Comparison of ENCODE assay signal across 12 cellular contexts in the genomic region with DNA sequence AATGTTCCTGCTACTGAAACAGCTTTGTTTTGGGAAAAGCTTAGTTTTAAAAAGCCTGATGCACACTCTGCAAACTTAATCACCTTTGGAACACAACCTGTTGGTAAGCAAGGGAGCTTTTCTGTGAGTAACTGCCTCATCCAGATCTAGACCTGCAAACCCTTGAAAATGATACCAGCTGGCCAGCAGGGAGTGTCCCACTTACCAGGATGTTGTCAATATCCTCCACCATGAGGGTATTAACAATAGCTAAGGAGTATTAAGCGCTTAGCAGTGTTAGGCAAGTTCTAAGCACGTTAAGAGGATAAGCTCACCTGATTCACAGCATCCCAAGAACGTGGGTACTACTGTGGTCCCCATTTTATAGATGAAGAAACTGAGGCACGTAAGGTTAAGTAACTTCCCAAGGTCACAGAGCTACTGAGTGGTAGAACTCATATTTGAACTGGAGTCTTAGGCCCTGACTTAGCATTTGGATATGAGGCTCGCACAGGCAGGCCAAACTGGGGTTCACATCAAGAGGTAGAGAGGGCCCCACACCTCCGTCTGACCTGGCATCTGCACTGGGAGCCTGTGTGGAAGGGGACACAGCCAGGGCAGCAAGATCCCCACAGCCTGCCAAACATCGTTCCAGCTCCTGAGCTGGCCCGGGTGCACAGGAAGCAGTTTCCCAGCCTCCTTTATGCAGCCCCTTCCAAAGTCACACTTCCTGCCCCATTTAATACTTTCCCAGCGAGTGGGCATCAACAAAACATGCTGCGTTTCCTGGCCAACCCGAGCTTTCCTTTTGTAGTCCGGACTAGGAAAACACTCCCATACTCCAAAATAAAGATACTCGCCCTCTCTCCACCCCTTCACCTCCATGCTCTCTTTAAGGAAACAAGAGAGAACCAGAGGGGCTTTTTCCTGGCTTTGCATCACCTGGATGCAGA. TPM values are rescaled to one million over a fixed set of nuclear protein-coding genes. Genes with fewer than 3 reads are reported as not detected.
DNase-seq lines count a peak whose midpoint lies in the region; TF ChIP-seq lines count a peak whose summit lies in the region.
"Had no signal": no experiment of that assay in that cellular context is flagged by ENCODE, and none has a peak within 500 bp of the region (broad histone marks: within the 10 kb centered on the region; RNA-seq: fewer than 3 reads in every experiment).

No MANE protein-coding gene starts in this region.

- H3K27ac ChIP-seq in osteoblast (ENCODE audit: low read depth, low read length) (peak overlapping the region; percentile 15), neuronal stem cell (replicated peaks; ENCODE audit: low read length) (no peak overlapping the region)

- no peak overlapping the region for H2BK12ac ChIP-seq in neuronal stem cell (ENCODE audit: low read length)

- WGBS in neuronal stem cell (ENCODE audit: extremely low coverage in 2 of 2, insufficient read length in 2 of 2, insufficient replicate concordance in 1 of 2), 2 donors: no CpG with 5 or more reads among the region's 13 CpGs

- no peaks in the 10 kb centered on the region for H3K9me3 ChIP-seq in osteoblast (ENCODE audit: low read depth, low read length)
- no peaks in the 10 kb centered on the region for H3K9me3 ChIP-seq in neuronal stem cell (replicated peaks in 1 of 2; ENCODE audit: control insufficient read depth in 2 of 2, insufficient read depth in 1 of 2, low read depth in 1 of 2, low read length in 2 of 2)
- H3K9me3 ChIP-seq: mucosa of descending colon had no signal

- peaks cover 30% of the 10 kb centered on the region for H4K20me1 ChIP-seq in osteoblast (ENCODE audit: insufficient read depth, low read length)

- H3K18ac ChIP-seq in neuronal stem cell (ENCODE audit: low read length): no peak overlapping the region

- no peak overlapping the region for H2BK120ac ChIP-seq in neuronal stem cell (ENCODE audit: low read depth, low read length)

- no peaks in the 10 kb centered on the region for H3K36me3 ChIP-seq in osteoblast (ENCODE audit: insufficient read depth, low read length)
- H3K36me3 ChIP-seq in neuronal stem cell (replicated peaks in 1 of 2; ENCODE audit: control insufficient read depth in 2 of 2, insufficient read depth in 2 of 2, low read length in 2 of 2): no peaks in the 10 kb centered on the region

- no peak overlapping the region for H3K14ac ChIP-seq in neuronal stem cell (ENCODE audit: low read length)

- H3K79me2 ChIP-seq in osteoblast (ENCODE audit: insufficient read depth, low read length): peaks cover 86% of the 10 kb centered on the region

- peak overlapping the region; percentile 35 for H3K4me2 ChIP-seq in osteoblast (ENCODE audit: insufficient read depth, low read length)
- H3K4me2 ChIP-seq in neuronal stem cell (ENCODE audit: insufficient read depth, low read length, poor library complexity, severe bottlenecking): no peak overlapping the region

- H3K9ac ChIP-seq in neuronal stem cell (ENCODE audit: low read depth, low read length, poor library complexity): no peak overlapping the region

- peak overlapping the region; percentile 25 for H2AFZ ChIP-seq in osteoblast (ENCODE audit: low read length)
- no peak overlapping the region for H2AFZ ChIP-seq in neuronal stem cell (ENCODE audit: low read length)

- TF ChIP-seq CTCF in osteoblast (IDR thresholded peaks at IDR 0.05; ENCODE audit: extremely low read depth, low read depth, low read length): no peak

- DNase-seq in D341Med (ENCODE audit: low spot score): peak; percentile 60
- peak; percentile 28 for DNase-seq in NCI-H82 treated with DMSO at 0.1 percent for 48 hours (lab: John Stamatoyannopoulos, UW; ENCODE audit: unreplicated experiment)
- DNase-seq in fibroblast of peridontal ligament (ENCODE audit: extremely low read depth): peak; percentile 33
- no peak for DNase-seq in osteoblast (ENCODE audit: insufficient read length, low spot score, missing footprints)
- DNase-seq in neuronal stem cell (ENCODE audit: low spot score): no peak
- no peak for DNase-seq in SKM-1 treated with dmso at 0.1 percent for 144 hours (lab: John Stamatoyannopoulos, UW; ENCODE audit: unreplicated experiment)
- no peak for DNase-seq in NCI-H1105 (lab: John Stamatoyannopoulos, UW)
- no peak for DNase-seq in cortex of kidney (lab: John Stamatoyannopoulos, UW)
- DNase-seq: effector CD8-positive, alpha-beta T cell; GDM1; mucosa of descending colon; stimulated activated CD4-positive, alpha-beta T cell treated with anti-CD3 and anti-CD28 coated beads, Interleukin-1b, Interleukin-23, amount 100 ng/mL, for 48 hours had no signal

- H2BK5ac ChIP-seq in neuronal stem cell (ENCODE audit: low read length): no peak overlapping the region

- no peak overlapping the region for H2BK15ac ChIP-seq in neuronal stem cell (ENCODE audit: low read length)

- H2AK5ac ChIP-seq in neuronal stem cell (ENCODE audit: low read depth, low read length): no peak overlapping the region

- H4K91ac ChIP-seq in neuronal stem cell (ENCODE audit: low read depth, low read length, poor library complexity): no peak overlapping the region

- no peak overlapping the region for H3K23ac ChIP-seq in neuronal stem cell (ENCODE audit: low read depth, low read length, poor library complexity)

- H3K27me3 ChIP-seq in osteoblast (ENCODE audit: insufficient read depth, low read length): no peaks in the 10 kb centered on the region
- H3K27me3 ChIP-seq in neuronal stem cell (ENCODE audit: control insufficient read depth in 3 of 3, insufficient read depth in 3 of 3, low read depth in 1 of 3, low read length in 3 of 3): no peaks in the 10 kb centered on the region

- H3K4me3 ChIP-seq in osteoblast (ENCODE audit: insufficient read depth, low read length) (no peak overlapping the region), neuronal stem cell (ENCODE audit: low read length in 2 of 2) (no peak overlapping the region)
- H3K4me3 ChIP-seq: mucosa of descending colon had no signal

- peaks cover 27% of the 10 kb centered on the region for H3K4me1 ChIP-seq in osteoblast (ENCODE audit: insufficient read depth, low read length)
- H3K4me1 ChIP-seq in neuronal stem cell (ENCODE audit: control insufficient read depth in 2 of 2, insufficient read depth in 1 of 2, low read depth in 1 of 2, low read length in 2 of 2): peaks cover 4 to 6% of the 10 kb centered on the region in 2 donors

- H4K8ac ChIP-seq in neuronal stem cell (ENCODE audit: low read depth, low read length): no peak overlapping the region

- H3K4ac ChIP-seq in neuronal stem cell (ENCODE audit: low read length): no peak overlapping the region

- H3K79me1 ChIP-seq in neuronal stem cell (ENCODE audit: low read depth, low read length): no peaks in the 10 kb centered on the region

RNA-seq across cellular contexts. Expression of a gene that starts 32.6 kb away (rescaled TPM):
- total RNA-seq in osteoblast: 43.0 and 43.8 TPM in 2 replicates
- 12.7 TPM for polyA plus RNA-seq in neuronal stem cell (2013, experiment 1 of 2)
- 12.8 TPM for polyA plus RNA-seq in neuronal stem cell (2013, experiment 2 of 2)

Comparison
In these comparisons a context has a peak if more than half of its experiments do, and no peak if none do; other contexts are left out.
1. DNase-seq: peak in D341Med (single experiment), NCI-H82 treated with DMSO at 0.1 percent for 48 hours (single experiment) and fibroblast of peridontal ligament (single experiment); none in osteoblast (single experiment), neuronal stem cell (single experiment), SKM-1 treated with dmso at 0.1 percent for 144 hours (single experiment), NCI-H1105 (single experiment) and cortex of kidney (single experiment).